Comparison of ENCODE assay signal across 22 cellular contexts in the genomic region with DNA sequence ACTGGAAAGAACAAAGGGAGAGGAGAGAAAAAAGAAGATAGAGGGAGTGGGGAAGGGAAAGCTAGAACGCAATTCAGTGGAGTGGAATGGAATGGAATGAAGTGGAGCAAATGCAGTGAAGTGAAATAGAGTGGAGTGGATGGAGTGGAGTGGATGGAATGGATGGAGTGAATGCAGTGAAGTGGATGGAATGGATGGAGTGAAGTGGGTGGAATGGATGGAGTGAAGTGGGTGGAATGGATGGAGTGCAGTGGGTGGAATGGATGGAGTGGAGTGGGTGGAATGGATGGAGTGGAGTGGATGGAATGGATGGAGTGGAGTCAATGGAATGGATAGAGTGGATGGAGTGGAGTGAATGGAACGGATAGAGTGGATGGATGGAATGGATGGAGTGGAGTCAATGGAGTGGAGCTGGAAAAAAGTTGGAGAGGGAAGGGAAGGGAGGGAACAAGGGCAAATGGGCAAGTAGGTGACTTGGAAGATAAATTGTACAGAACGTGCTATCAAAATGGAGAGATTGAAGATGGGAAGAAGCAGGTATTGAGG. TPM values are rescaled to one million over a fixed set of nuclear protein-coding genes. Genes with fewer than 3 reads are reported as not detected.
DNase-seq lines count a peak whose midpoint lies in the region; ATAC-seq, FAIRE-seq and TF ChIP-seq lines count a peak whose summit lies in the region.
"Had no signal": no experiment of that assay in that cellular context is flagged by ENCODE, and none has a peak within 500 bp of the region (broad histone marks: within the 10 kb centered on the region; RNA-seq: fewer than 3 reads in every experiment).

No MANE protein-coding gene starts in this region.

- H3K79me2 ChIP-seq in mammary epithelial cell (ENCODE audit: insufficient read depth, low read length) = no peaks in the 10 kb centered on the region
- no peaks in the 10 kb centered on the region for H3K79me2 ChIP-seq in astrocyte (ENCODE audit: insufficient read depth, low read length)

- H3K36me3 Mint-ChIP-seq in astrocyte (ENCODE audit: low read depth, unreplicated experiment) = peaks cover 5% of the 10 kb centered on the region

- no TSS peak for BruUV-seq in mammary epithelial cell (replicated peaks; lab: Mats Ljungman, UMichigan)

- DNase-seq in mammary epithelial cell (peak; percentile 50), breast epithelium (ENCODE audit: low spot score in 2 of 2) (no peak), M059J (ENCODE audit: low read depth) (peak; percentile 39), astrocyte (ENCODE audit: low read depth) (peak; percentile 47), transverse colon (no peak), body of pancreas (no peak), aorta (no peak)
- DNase-seq in stimulated activated CD8-positive, alpha-beta memory T cell treated with anti-CD3 and anti-CD28 coated beads, Interleukin-4, amount 100 ng/mL, for 48 hours = no peak
- DNase-seq: CD4-positive, alpha-beta memory T cell; DMS 273 treated with DMSO at 0.1 percent for 48 hours; DMS79 treated with DMSO at 0.1 percent for 48 hours; H9; KBM-7; NCI-H1417 treated with DMSO at 0.1 percent for 48 hours; NCI-H187; NCI-H510A; NCI-H748 treated with DMSO at 0.1 percent for 48 hours had no signal

- peaks cover 73% of the 10 kb centered on the region for H3K27me3 Mint-ChIP-seq in astrocyte (ENCODE audit: low read depth, unreplicated experiment)

- ATAC-seq in body of pancreas (no peak), aorta (ENCODE audit: low FRiP score) (no peak)
- ATAC-seq: Panc1 had no signal

- in situ Hi-C loops in mammary epithelial cell (cut with MboI; ENCODE audit: low sequenced_read_pairs in 2 of 2) (no loop called here), transverse colon (cut with MboI; ENCODE audit: low pct_ligation_motif_present in 1 of 4, low pct_unique_long_range_greater_than_20kb in 1 of 4, low sequenced_read_pairs in 3 of 4) (no loop called here)

- TF ChIP-seq POLR2A in breast epithelium (IDR thresholded peaks at IDR 0.05) (no peak), transverse colon (IDR thresholded peaks at IDR 0.05) (peak; percentile 15), body of pancreas (IDR thresholded peaks at IDR 0.05) (no peak)

- H3K27me3 ChIP-seq in mammary epithelial cell (ENCODE audit: insufficient read depth, low read length) (no peaks in the 10 kb centered on the region), breast epithelium (peaks cover 0 to 58% of the 10 kb centered on the region in 2 donors), astrocyte (ENCODE audit: insufficient read depth, low read length) (peaks cover 8% of the 10 kb centered on the region), transverse colon (peaks cover 60% of the 10 kb centered on the region), body of pancreas (no peaks in the 10 kb centered on the region), aorta (ENCODE audit: control insufficient read depth in 1 of 2, insufficient read depth in 2 of 2, low read length in 1 of 2) (no peaks in the 10 kb centered on the region)
- H3K27me3 ChIP-seq: SJCRH30 had no signal

- H3K4me1 ChIP-seq in mammary epithelial cell (ENCODE audit: insufficient read depth, low read length) (peaks cover 19% of the 10 kb centered on the region), breast epithelium (peaks cover 0 to 7% of the 10 kb centered on the region in 2 donors), astrocyte (ENCODE audit: insufficient read depth, low read length) (no peaks in the 10 kb centered on the region), transverse colon (no peaks in the 10 kb centered on the region), body of pancreas (no peaks in the 10 kb centered on the region), aorta (ENCODE audit: control insufficient read depth in 1 of 2, insufficient read depth in 2 of 2, low read length in 2 of 2) (no peaks in the 10 kb centered on the region)
- H3K4me1 ChIP-seq: Caco-2, SJCRH30 had no signal

- H3K27ac ChIP-seq in mammary epithelial cell (ENCODE audit: insufficient read depth, low read depth, low read length) = no peak overlapping the region
- no peak overlapping the region for H3K27ac ChIP-seq in breast epithelium
- H3K27ac ChIP-seq in astrocyte (ENCODE audit: low read depth, low read length) = no peak overlapping the region
- H3K27ac ChIP-seq in transverse colon = no peak overlapping the region
- no peak overlapping the region for H3K27ac ChIP-seq in body of pancreas
- no peak overlapping the region for H3K27ac ChIP-seq in aorta (ENCODE audit: low read depth in 1 of 2, low read length in 2 of 2)
- H3K27ac ChIP-seq: SJCRH30 had no signal

- no peaks in the 10 kb centered on the region for H3K4me1 Mint-ChIP-seq in astrocyte (ENCODE audit: low read depth, unreplicated experiment)

- no peak overlapping the region for H3K4me3 Mint-ChIP-seq in astrocyte (ENCODE audit: unreplicated experiment)
- H3K4me3 Mint-ChIP-seq: CD4-positive, alpha-beta memory T cell; H9 had no signal

- H3K36me3 ChIP-seq in mammary epithelial cell (ENCODE audit: insufficient read depth, low read length) = no peaks in the 10 kb centered on the region
- H3K36me3 ChIP-seq in breast epithelium = no peaks in the 10 kb centered on the region
- H3K36me3 ChIP-seq in astrocyte (ENCODE audit: insufficient read depth, low read length) = no peaks in the 10 kb centered on the region
- H3K36me3 ChIP-seq in transverse colon = no peaks in the 10 kb centered on the region
- H3K36me3 ChIP-seq in body of pancreas (replicated peaks in 1 of 2; ENCODE audit: insufficient read depth in 1 of 2, low read depth in 2 of 2) = no peaks in the 10 kb centered on the region
- H3K36me3 ChIP-seq in aorta (ENCODE audit: control insufficient read depth in 1 of 2, insufficient read depth in 2 of 2, low read length in 1 of 2) = no peaks in the 10 kb centered on the region
- H3K36me3 ChIP-seq: SJCRH30 had no signal

- FAIRE-seq in astrocyte (lab: Jason Lieb, UNC) = no peak

- dilution Hi-C loops in mammary epithelial cell (cut with HindIII; ENCODE audit: low sequenced_read_pairs) = loop anchor here (5.0 kb wide), 1 partner anchor 36 kb away; no protein-coding TSS in a partner anchor

- H3K9ac ChIP-seq in mammary epithelial cell (ENCODE audit: insufficient read depth, low read length) = no peak overlapping the region
- no peak overlapping the region for H3K9ac ChIP-seq in astrocyte (ENCODE audit: low read length)

- H3K4me3 ChIP-seq in mammary epithelial cell (replicated peaks in 1 of 3; ENCODE audit: insufficient read depth in 1 of 3, low read depth in 2 of 3, low read length in 3 of 3) (no peak overlapping the region), breast epithelium (no peak overlapping the region), astrocyte (ENCODE audit: insufficient read depth, low read depth, low read length) (no peak overlapping the region), transverse colon (no peak overlapping the region), body of pancreas (no peak overlapping the region), aorta (ENCODE audit: low read length in 2 of 2) (no peak overlapping the region)
- H3K4me3 ChIP-seq: SJCRH30 had no signal

- H2AFZ ChIP-seq in mammary epithelial cell (ENCODE audit: low read depth, low read length) (no peak overlapping the region), astrocyte (ENCODE audit: low read depth, low read length) (no peak overlapping the region)

- H3K9me3 ChIP-seq in mammary epithelial cell (replicated peaks; ENCODE audit: insufficient read depth, low read length) = peaks cover 3% of the 10 kb centered on the region
- H3K9me3 ChIP-seq in breast epithelium = peaks cover 0 to 10% of the 10 kb centered on the region in 2 donors
- H3K9me3 ChIP-seq in astrocyte (ENCODE audit: insufficient read depth, low read depth, low read length) = peaks cover 12% of the 10 kb centered on the region
- peaks cover 0 to 5% of the 10 kb centered on the region in 2 donors for H3K9me3 ChIP-seq in transverse colon
- H3K9me3 ChIP-seq in body of pancreas = peaks cover 0 to 9% (median 0%) of the 10 kb centered on the region in 3 donors
- H3K9me3 ChIP-seq in aorta (ENCODE audit: control insufficient read depth, low read length) = peaks cover 3% of the 10 kb centered on the region
- H3K9me3 ChIP-seq: SJCRH30 had no signal

- intact Hi-C loops in mammary epithelial cell (cut with micrococcal nuclease) = no loop called here
- intact Hi-C loops in breast epithelium (cut with DNase I; ENCODE audit: low total_unique reads) = no loop called here
- intact Hi-C loops in transverse colon (cut with DNase I; ENCODE audit: low total_unique reads) = no loop called here
- intact Hi-C loops in body of pancreas (cut with DNase I) = no loop called here
- intact Hi-C loops in aorta (cut with DNase I) = no loop called here

- no peak overlapping the region for H3K4me2 ChIP-seq in mammary epithelial cell (ENCODE audit: insufficient read depth, low read depth, low read length)
- no peak overlapping the region for H3K4me2 ChIP-seq in astrocyte (ENCODE audit: low read length)

- no peaks in the 10 kb centered on the region for H4K20me1 ChIP-seq in mammary epithelial cell (ENCODE audit: insufficient read depth, low read length)
- H4K20me1 ChIP-seq in astrocyte (ENCODE audit: insufficient read depth, low read length) = no peaks in the 10 kb centered on the region

- no peak for TF ChIP-seq CTCF in mammary epithelial cell (conservative IDR thresholded peaks at IDR 0.05 in 1 of 2, IDR thresholded peaks at IDR 0.05 in 1 of 2; ENCODE audit: extremely low read depth in 1 of 2, insufficient read depth in 1 of 2, low read depth in 1 of 2, low read length in 2 of 2)
- TF ChIP-seq CTCF in breast epithelium (IDR thresholded peaks at IDR 0.05) = no peak
- no peak for TF ChIP-seq CTCF in astrocyte (IDR thresholded peaks at IDR 0.05; ENCODE audit: insufficient read depth, low read depth, low read length)
- no peak for TF ChIP-seq CTCF in transverse colon (IDR thresholded peaks at IDR 0.05)
- TF ChIP-seq CTCF in body of pancreas (IDR thresholded peaks at IDR 0.05) = no peak

- no peak for TF ChIP-seq EP300 in transverse colon (IDR thresholded peaks at IDR 0.05; ENCODE audit: low read depth)

- peaks cover 30% of the 10 kb centered on the region for H3K9me3 Mint-ChIP-seq in astrocyte (ENCODE audit: unreplicated experiment)

- H3K27ac Mint-ChIP-seq in astrocyte (ENCODE audit: unreplicated experiment) = no peak overlapping the region
- H3K27ac Mint-ChIP-seq: H9 had no signal

- CTCF ChIA-PET in mammary epithelial cell (lab: Charles Lee; ENCODE audit: low non-redundant PET) = no interaction called here

- WGBS in mammary epithelial cell (ENCODE audit: low coverage, missing lambda C conversion rate) = 42% methylated on average over 3 of the region's 3 CpGs
- 64 to 68% methylated on average over 3 of the region's 3 CpGs for WGBS in transverse colon (ENCODE audit: low coverage in 1 of 2), 2 donors
- 41 to 45% methylated on average over 3 of the region's 3 CpGs for WGBS in body of pancreas, 2 donors
- WGBS in aorta, 2 donors = 62 to 63% methylated on average over 3 of the region's 3 CpGs

RNA-seq across cellular contexts. Expression of gene IFITM10, which starts 13.9 kb away (rescaled TPM):
- 10 to 100 TPM; 10.2 to 32.3 TPM for total RNA-seq in mammary epithelial cell
- polyA plus RNA-seq in mammary epithelial cell = 8.2 TPM
- 5.4 TPM for polyA minus RNA-seq in mammary epithelial cell
- total RNA-seq in breast epithelium = 10 to 100 TPM in 1 of 3 donors, 1 to 10 TPM in 1, under 1 TPM in 1; 0.33 to 14.0 (median 1.4) TPM
- 2.7 and 11.4 TPM in 2 replicates for total RNA-seq in M059J (2014; rRNA removed; shearing (Covaris generic))
- 2.0 and 5.1 TPM in 2 replicates for total RNA-seq in astrocyte
- total RNA-seq in transverse colon = 10 to 100 TPM in 1 of 4 donors, 1 to 10 TPM in 2, under 1 TPM in 1; 0.68 to 13.5 (median 1.3) TPM
- total RNA-seq in body of pancreas = under 1 TPM in 1 of 2 donors, not detected in 1; 0.26 TPM
- total RNA-seq in aorta = 10 to 100 TPM; 10.7 to 15.0 TPM
- polyA plus RNA-seq in aorta = 10 to 100 TPM in 1 of 2 donors, 1 to 10 TPM in 1; 1.9 to 47.7 TPM
- total RNA-seq: A673 had no signal
- polyA plus RNA-seq: CD4-positive, alpha-beta memory T cell had no signal

RNA-seq across cellular contexts. Expression of gene CTSD, which starts 27.2 kb away (rescaled TPM):
- total RNA-seq in mammary epithelial cell (100 to 1,000 TPM; 550 to 659 TPM), breast epithelium (100 to 1,000 TPM; 244 to 694 (median 667) TPM), astrocyte (290 and 340 TPM in 2 replicates), transverse colon (1,000 to 10,000 TPM in 2 of 4 donors, 100 to 1,000 TPM in 2; 548 to 1,794 (median 1,176) TPM), body of pancreas (100 to 1,000 TPM; 214 to 255 TPM), aorta (100 to 1,000 TPM; 473 to 535 TPM)
- polyA plus RNA-seq in mammary epithelial cell (569 TPM), aorta (100 to 1,000 TPM; 619 to 646 TPM)
- polyA minus RNA-seq in mammary epithelial cell = 834 TPM
- 974 and 1,095 TPM in 2 replicates for total RNA-seq in M059J (2014; rRNA removed; shearing (Covaris generic))

RNA-seq across cellular contexts. Expression of gene KRTAP5-6, which starts 39.5 kb away (rescaled TPM):
- not detected for total RNA-seq in mammary epithelial cell
- polyA plus RNA-seq in mammary epithelial cell = not detected
- polyA minus RNA-seq in mammary epithelial cell = not detected
- total RNA-seq in breast epithelium = not detected
- not detected in 2 replicates for total RNA-seq in M059J (2014; rRNA removed; shearing (Covaris generic))
- not detected in 2 replicates for total RNA-seq in astrocyte
- total RNA-seq in transverse colon = not detected
- not detected for total RNA-seq in body of pancreas
- not detected for total RNA-seq in aorta
- not detected for polyA plus RNA-seq in aorta
- total RNA-seq: A673; Caco-2; CD4-positive, alpha-beta memory T cell; H9; SJCRH30 had no signal
- polyA plus RNA-seq: BJ; CD4-positive, alpha-beta memory T cell had no signal

Comparison
In these comparisons a context has a peak if more than half of its experiments do, and no peak if none do; other contexts are left out.
1. DNase-seq: peak in mammary epithelial cell (single experiment), M059J (single experiment) and astrocyte (single experiment); none in breast epithelium (0 of 2), transverse colon (single experiment), stimulated activated CD8-positive, alpha-beta memory T cell treated with anti-CD3 and anti-CD28 coated beads, Interleukin-4, amount 100 ng/mL, for 48 hours (single experiment), body of pancreas (0 of 4) and aorta (0 of 2).